ENCODE assay signal across 24 cellular contexts in the genomic region with DNA sequence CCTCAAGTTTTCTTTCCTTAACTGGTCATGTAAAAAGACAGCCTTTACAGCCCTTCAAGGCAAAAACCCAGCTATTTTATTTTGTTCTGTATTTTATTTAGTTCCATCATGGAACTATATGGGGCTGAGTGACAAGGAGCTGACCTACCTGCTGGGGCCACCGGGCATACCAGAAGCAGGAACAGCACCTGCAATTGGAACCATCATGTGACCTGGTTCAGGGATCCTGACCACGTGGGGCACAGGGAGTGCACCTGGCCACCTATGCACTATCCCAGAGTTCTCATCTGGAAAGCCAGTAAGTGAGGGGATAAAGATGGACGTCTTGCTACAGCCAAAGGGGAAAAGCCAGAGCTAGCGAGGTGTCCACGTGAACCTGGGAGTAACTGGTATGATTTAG. TPM values are rescaled to one million over a fixed set of nuclear protein-coding genes. Genes with fewer than 3 reads are reported as not detected.
DNase-seq lines count a peak whose midpoint lies in the region; ATAC-seq and TF ChIP-seq lines count a peak whose summit lies in the region.
"Had no signal": no experiment of that assay in that cellular context is flagged by ENCODE, and none has a peak within 500 bp of the region (broad histone marks: within the 10 kb centered on the region; RNA-seq: fewer than 3 reads in every experiment).

No MANE protein-coding gene starts in this region.

- H3K27ac ChIP-seq in C4-2B, result peak overlapping the region; percentile 32; the same call in 1 of the 2 replicates
- H3K27ac ChIP-seq: A549; BLaER1 treated with 17β-estradiol and CSF1 and Interleukin-3, amounts not matched to agents 10 nM and 100 nM had no signal

- POLR2A ChIA-PET in WTC11 (lab: Charles Lee), result no interaction called here

- CTCF ChIA-PET in WTC11 (lab: Charles Lee), result no interaction called here

- H3K27ac Mint-ChIP-seq in WTC11, result no peak overlapping the region
- H3K27ac Mint-ChIP-seq in osteocyte (ENCODE audit: unreplicated experiment), result no peak overlapping the region
- H3K27ac Mint-ChIP-seq in stimulated activated memory B cell treated with anti-CD40 and anti-IgM and Interleukin-4, amounts not matched to agents 10 μg/mL and 1 μg/mL and 100 μg/mL, for 72 hours, result no peak overlapping the region
- H3K27ac Mint-ChIP-seq: GM23338, H9 had no signal

- H3K4me1 Mint-ChIP-seq in WTC11 (peaks cover 6% of the 10 kb centered on the region), osteocyte (ENCODE audit: unreplicated experiment) (peaks cover 4% of the 10 kb centered on the region)
- peaks cover 7% of the 10 kb centered on the region for H3K4me1 Mint-ChIP-seq in stimulated activated memory B cell treated with anti-CD40 and anti-IgM and Interleukin-4, amounts not matched to agents 10 μg/mL and 1 μg/mL and 100 μg/mL, for 72 hours

- H3K36me3 Mint-ChIP-seq in WTC11 (peaks cover 6% of the 10 kb centered on the region; the same call in 1 of the 2 replicates), osteocyte (ENCODE audit: unreplicated experiment) (peaks cover 16% of the 10 kb centered on the region)
- peaks cover 55% of the 10 kb centered on the region for H3K36me3 Mint-ChIP-seq in stimulated activated memory B cell treated with anti-CD40 and anti-IgM and Interleukin-4, amounts not matched to agents 10 μg/mL and 1 μg/mL and 100 μg/mL, for 72 hours

- H3K9me3 Mint-ChIP-seq in WTC11 (peaks cover 10% of the 10 kb centered on the region), osteocyte (ENCODE audit: unreplicated experiment) (no peaks in the 10 kb centered on the region)
- no peaks in the 10 kb centered on the region for H3K9me3 Mint-ChIP-seq in stimulated activated memory B cell treated with anti-CD40 and anti-IgM and Interleukin-4, amounts not matched to agents 10 μg/mL and 1 μg/mL and 100 μg/mL, for 72 hours
- H3K9me3 Mint-ChIP-seq: GM23338, H9 had no signal

- no peak for TF ChIP-seq CTCF in C4-2B (conservative IDR thresholded peaks at IDR 0.05)
- no peak for TF ChIP-seq CTCF in WTC11 (IDR thresholded peaks at IDR 0.05)
- TF ChIP-seq CTCF in osteocyte (IDR thresholded peaks at IDR 0.05), result no peak

- H3K27me3 Mint-ChIP-seq in WTC11 (ENCODE audit: low read depth) (no peaks in the 10 kb centered on the region; the same call in 1 of the 2 replicates), osteocyte (ENCODE audit: unreplicated experiment) (peaks cover 9% of the 10 kb centered on the region)
- H3K27me3 Mint-ChIP-seq in stimulated activated memory B cell treated with anti-CD40 and anti-IgM and Interleukin-4, amounts not matched to agents 10 μg/mL and 1 μg/mL and 100 μg/mL, for 72 hours, result peaks cover 11% of the 10 kb centered on the region
- H3K27me3 Mint-ChIP-seq: CD4-positive, alpha-beta memory T cell had no signal

- H3K4me3 Mint-ChIP-seq in WTC11 (no peak overlapping the region), osteocyte (ENCODE audit: unreplicated experiment) (no peak overlapping the region)
- no peak overlapping the region for H3K4me3 Mint-ChIP-seq in stimulated activated memory B cell treated with anti-CD40 and anti-IgM and Interleukin-4, amounts not matched to agents 10 μg/mL and 1 μg/mL and 100 μg/mL, for 72 hours
- H3K4me3 Mint-ChIP-seq: CD4-positive, alpha-beta memory T cell; GM23338; H9 had no signal

- DNase-seq in WTC11 (ENCODE audit: low spot score), result no peak
- peak; percentile 15 for DNase-seq in islet precursor cell
- peak; percentile 34 for DNase-seq in osteocyte (ENCODE audit: extremely low spot score, unreplicated experiment)
- no peak for DNase-seq in activated gamma-delta T cell (lab: John Stamatoyannopoulos, UW)
- no peak for DNase-seq in Kasumi-1 (lab: John Stamatoyannopoulos, UW)
- no peak for DNase-seq in hypothalamus (lab: John Stamatoyannopoulos, UW)
- DNase-seq: 8988T; ACHN; AML-193; BE2C; Calu3; CD4-positive, alpha-beta memory T cell; COR-L47; DMS53; GF-D8; H9 had no signal

- ATAC-seq in WTC11, result no peak
- ATAC-seq in stimulated activated memory B cell treated with anti-CD40 and anti-IgM and Interleukin-4, amounts not matched to agents 10 μg/mL and 1 μg/mL and 100 μg/mL, for 72 hours, result no peak
- ATAC-seq: A549, GM23338 had no signal

TF ChIP-seq in WTC11, 78 proteins besides CTCF, POLR2A, EP300 and RAD21:
- TF ChIP-seq, protein P1, sequence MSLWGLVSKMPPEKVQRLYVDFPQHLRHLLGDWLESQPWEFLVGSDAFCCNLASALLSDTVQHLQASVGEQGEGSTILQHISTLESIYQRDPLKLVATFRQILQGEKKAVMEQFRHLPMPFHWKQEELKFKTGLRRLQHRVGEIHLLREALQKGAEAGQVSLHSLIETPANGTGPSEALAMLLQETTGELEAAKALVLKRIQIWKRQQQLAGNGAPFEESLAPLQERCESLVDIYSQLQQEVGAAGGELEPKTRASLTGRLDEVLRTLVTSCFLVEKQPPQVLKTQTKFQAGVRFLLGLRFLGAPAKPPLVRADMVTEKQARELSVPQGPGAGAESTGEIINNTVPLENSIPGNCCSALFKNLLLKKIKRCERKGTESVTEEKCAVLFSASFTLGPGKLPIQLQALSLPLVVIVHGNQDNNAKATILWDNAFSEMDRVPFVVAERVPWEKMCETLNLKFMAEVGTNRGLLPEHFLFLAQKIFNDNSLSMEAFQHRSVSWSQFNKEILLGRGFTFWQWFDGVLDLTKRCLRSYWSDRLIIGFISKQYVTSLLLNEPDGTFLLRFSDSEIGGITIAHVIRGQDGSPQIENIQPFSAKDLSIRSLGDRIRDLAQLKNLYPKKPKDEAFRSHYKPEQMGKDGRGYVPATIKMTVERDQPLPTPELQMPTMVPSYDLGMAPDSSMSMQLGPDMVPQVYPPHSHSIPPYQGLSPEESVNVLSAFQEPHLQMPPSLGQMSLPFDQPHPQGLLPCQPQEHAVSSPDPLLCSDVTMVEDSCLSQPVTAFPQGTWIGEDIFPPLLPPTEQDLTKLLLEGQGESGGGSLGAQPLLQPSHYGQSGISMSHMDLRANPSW (CRISPR knock-in tag; conservative IDR thresholded peaks at IDR 0.05; ENCODE audit: low read depth), result no peak
- TF ChIP-seq, protein P2, sequence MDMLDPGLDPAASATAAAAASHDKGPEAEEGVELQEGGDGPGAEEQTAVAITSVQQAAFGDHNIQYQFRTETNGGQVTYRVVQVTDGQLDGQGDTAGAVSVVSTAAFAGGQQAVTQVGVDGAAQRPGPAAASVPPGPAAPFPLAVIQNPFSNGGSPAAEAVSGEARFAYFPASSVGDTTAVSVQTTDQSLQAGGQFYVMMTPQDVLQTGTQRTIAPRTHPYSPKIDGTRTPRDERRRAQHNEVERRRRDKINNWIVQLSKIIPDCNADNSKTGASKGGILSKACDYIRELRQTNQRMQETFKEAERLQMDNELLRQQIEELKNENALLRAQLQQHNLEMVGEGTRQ (CRISPR knock-in tag; IDR thresholded peaks at IDR 0.05), result peak; percentile 54
- TF ChIP-seq, protein P3, sequence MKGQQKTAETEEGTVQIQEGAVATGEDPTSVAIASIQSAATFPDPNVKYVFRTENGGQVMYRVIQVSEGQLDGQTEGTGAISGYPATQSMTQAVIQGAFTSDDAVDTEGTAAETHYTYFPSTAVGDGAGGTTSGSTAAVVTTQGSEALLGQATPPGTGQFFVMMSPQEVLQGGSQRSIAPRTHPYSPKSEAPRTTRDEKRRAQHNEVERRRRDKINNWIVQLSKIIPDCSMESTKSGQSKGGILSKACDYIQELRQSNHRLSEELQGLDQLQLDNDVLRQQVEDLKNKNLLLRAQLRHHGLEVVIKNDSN (CRISPR knock-in tag; IDR thresholded peaks at IDR 0.05), result peak; percentile 60; the same call in 1 of the 2 replicates
TF ChIP-seq in WTC11: peak in this region for 2.

RNA-seq across cellular contexts. Expression of a gene that starts 40.3 kb away (rescaled TPM):
- total RNA-seq in WTC11 (2021) (2.3 to 3.0 TPM (median 2.8 TPM) in 3 replicates), osteocyte (0.11 TPM in 1 of 2 replicates, not detected in the other)
- total RNA-seq: CD4-positive, alpha-beta memory T cell; Daoy; G401; H4 had no signal

Comparison
In these comparisons a context has a peak if more than half of its experiments do, and no peak if none do; other contexts are left out.
1. DNase-seq: peak in islet precursor cell (single experiment) and osteocyte (single experiment); none in WTC11 (single experiment), activated gamma-delta T cell (single experiment), Kasumi-1 (0 of 2) and hypothalamus (0 of 51).